ENCODE assay signal across 19 cellular contexts in genomic region chr5:115191439-115192031, GRCh38. TPM values are rescaled to one million over a fixed set of nuclear protein-coding genes. Genes with fewer than 3 reads are reported as not detected.
DNase-seq lines count a peak whose midpoint lies in the region; ATAC-seq and TF ChIP-seq lines count a peak whose summit lies in the region.
"Had no signal": no experiment of that assay in that cellular context is flagged by ENCODE, and none has a peak within 500 bp of the region (broad histone marks: within the 10 kb centered on the region; RNA-seq: fewer than 3 reads in every experiment).

No MANE protein-coding gene starts in this region.

- TF ChIP-seq CTCF in lower lobe of right lung (IDR thresholded peaks at IDR 0.05) (no peak), upper lobe of right lung (IDR thresholded peaks at IDR 0.05) (no peak)

- DNase-seq in lower lobe of right lung (no peak), upper lobe of right lung (no peak), NCI-H2081 treated with DMSO at 0.1 percent for 48 hours (lab: John Stamatoyannopoulos, UW) (no peak), occipital lobe (lab: John Stamatoyannopoulos, UW) (no peak), SJCRH30 (no peak)
- DNase-seq in activated CD8-positive, alpha-beta memory T cell treated with anti-CD3 and anti-CD28 coated beads, Interleukin-2, amount 10 ng/mL, durations not matched to agents 7 days and 5 days = no peak
- DNase-seq: ACHN; BE2C; C1 segment of cervical spinal cord; CD4-positive, CD25-positive, alpha-beta regulatory T cell; DMS153; DMS79; GDM1; HFFc6 had no signal

- H3K4me3 Mint-ChIP-seq in activated CD8-positive, alpha-beta memory T cell treated with anti-CD3 and anti-CD28 coated beads, Interleukin-2, amount 10 ng/mL, durations not matched to agents 7 days and 5 days = no peak overlapping the region
- H3K4me3 Mint-ChIP-seq: CD4-positive, CD25-positive, alpha-beta regulatory T cell; GM23338; HFFc6 had no signal

- no peaks in the 10 kb centered on the region for H3K27me3 ChIP-seq in duodenal mucosa (ENCODE audit: control insufficient read depth in 1 of 2, insufficient read depth in 2 of 2, low read length in 2 of 2)
- no peaks in the 10 kb centered on the region for H3K27me3 ChIP-seq in lower lobe of right lung (ENCODE audit: low read depth)
- no peaks in the 10 kb centered on the region for H3K27me3 ChIP-seq in muscle layer of duodenum (ENCODE audit: low read depth, low read length)
- no peaks in the 10 kb centered on the region for H3K27me3 ChIP-seq in upper lobe of right lung
- no peaks in the 10 kb centered on the region for H3K27me3 ChIP-seq in SJCRH30
- H3K27me3 ChIP-seq: BE2C had no signal

- no peaks in the 10 kb centered on the region for H3K4me1 Mint-ChIP-seq in activated CD8-positive, alpha-beta memory T cell treated with anti-CD3 and anti-CD28 coated beads, Interleukin-2, amount 10 ng/mL, durations not matched to agents 7 days and 5 days
- H3K4me1 Mint-ChIP-seq: CD4-positive, CD25-positive, alpha-beta regulatory T cell had no signal

- CTCF ChIA-PET in activated CD8-positive, alpha-beta memory T cell treated with anti-CD3 and anti-CD28 coated beads, Interleukin-2, amount 10 ng/mL, durations not matched to agents 7 days and 5 days (lab: Charles Lee) = no interaction called here

- H3K9me3 ChIP-seq in duodenal mucosa (ENCODE audit: control insufficient read depth in 1 of 2, low read length in 2 of 2) (no peaks in the 10 kb centered on the region), lower lobe of right lung (no peaks in the 10 kb centered on the region), muscle layer of duodenum (ENCODE audit: control insufficient read depth in 1 of 2, low read length in 2 of 2) (no peaks in the 10 kb centered on the region), upper lobe of right lung (no peaks in the 10 kb centered on the region), SJCRH30 (replicated peaks) (no peaks in the 10 kb centered on the region)
- H3K9me3 ChIP-seq: BE2C had no signal

- H3K27ac Mint-ChIP-seq in activated CD8-positive, alpha-beta memory T cell treated with anti-CD3 and anti-CD28 coated beads, Interleukin-2, amount 10 ng/mL, durations not matched to agents 7 days and 5 days = no peak overlapping the region
- H3K27ac Mint-ChIP-seq: CD4-positive, CD25-positive, alpha-beta regulatory T cell; GM23338; HFFc6 had no signal

- no peaks in the 10 kb centered on the region for H3K9me3 Mint-ChIP-seq in activated CD8-positive, alpha-beta memory T cell treated with anti-CD3 and anti-CD28 coated beads, Interleukin-2, amount 10 ng/mL, durations not matched to agents 7 days and 5 days (ENCODE audit: low read depth)
- H3K9me3 Mint-ChIP-seq: GM23338, HFFc6 had no signal

- H3K4me1 ChIP-seq in duodenal mucosa (ENCODE audit: control insufficient read depth in 1 of 2, insufficient read depth in 2 of 2, low read length in 2 of 2) (peaks cover 37 to 56% of the 10 kb centered on the region in 2 donors), lower lobe of right lung (no peaks in the 10 kb centered on the region), muscle layer of duodenum (ENCODE audit: control insufficient read depth in 1 of 2, insufficient read depth in 2 of 2, low read length in 2 of 2) (no peaks in the 10 kb centered on the region), upper lobe of right lung (no peaks in the 10 kb centered on the region), SJCRH30 (no peaks in the 10 kb centered on the region)

- H3K27ac ChIP-seq in duodenal mucosa (ENCODE audit: low read depth, low read length) (peak overlapping the region; percentile 36), lower lobe of right lung (no peak overlapping the region), muscle layer of duodenum (ENCODE audit: low read length) (peak overlapping the region; percentile 47), upper lobe of right lung (no peak overlapping the region), SJCRH30 (no peak overlapping the region)
- H3K27ac ChIP-seq: HL-60 had no signal

- H3K9ac ChIP-seq in duodenal mucosa (ENCODE audit: low read depth in 1 of 2, low read length in 2 of 2) = peak overlapping the region; percentile 11 to 25

- peaks cover 2% of the 10 kb centered on the region for H3K36me3 Mint-ChIP-seq in activated CD8-positive, alpha-beta memory T cell treated with anti-CD3 and anti-CD28 coated beads, Interleukin-2, amount 10 ng/mL, durations not matched to agents 7 days and 5 days
- H3K36me3 Mint-ChIP-seq: CD4-positive, CD25-positive, alpha-beta regulatory T cell had no signal

- H3K4me3 ChIP-seq in duodenal mucosa (ENCODE audit: low read depth in 1 of 2, low read length in 2 of 2) (no peak overlapping the region), lower lobe of right lung (no peak overlapping the region), muscle layer of duodenum (ENCODE audit: low read depth in 1 of 2, low read length in 2 of 2) (no peak overlapping the region), upper lobe of right lung (no peak overlapping the region), SJCRH30 (no peak overlapping the region)
- H3K4me3 ChIP-seq: GM23338 had no signal

- ATAC-seq in lower lobe of right lung (peak; percentile 59 to 82), upper lobe of right lung (peak; percentile 53)
- no peak for ATAC-seq in activated CD8-positive, alpha-beta memory T cell treated with anti-CD3 and anti-CD28 coated beads, Interleukin-2, amount 10 ng/mL, durations not matched to agents 7 days and 5 days
- ATAC-seq: GM23338, HCT116 had no signal

- intact Hi-C loops in lower lobe of right lung (cut with DNase I) (no loop called here), upper lobe of right lung (cut with DNase I) (no loop called here)

- H3K36me3 ChIP-seq in duodenal mucosa (ENCODE audit: control insufficient read depth in 1 of 2, insufficient read depth in 2 of 2, low read length in 2 of 2) (no peaks in the 10 kb centered on the region), lower lobe of right lung (no peaks in the 10 kb centered on the region), muscle layer of duodenum (ENCODE audit: control insufficient read depth in 1 of 2, insufficient read depth in 2 of 2, low read length in 2 of 2) (no peaks in the 10 kb centered on the region), upper lobe of right lung (no peaks in the 10 kb centered on the region), SJCRH30 (no peaks in the 10 kb centered on the region)
- H3K36me3 ChIP-seq: BE2C had no signal

- peaks cover 27% of the 10 kb centered on the region for H3K27me3 Mint-ChIP-seq in activated CD8-positive, alpha-beta memory T cell treated with anti-CD3 and anti-CD28 coated beads, Interleukin-2, amount 10 ng/mL, durations not matched to agents 7 days and 5 days

RNA-seq across cellular contexts. Expression of gene TRIM36, which starts 21.8 kb away (rescaled TPM):
- total RNA-seq in lower lobe of right lung (5.5 TPM), upper lobe of right lung (3.7 TPM), occipital lobe (98.4 TPM)
- total RNA-seq in SJCRH30 (2014; rRNA removed; shearing (Covaris generic)) = 14.9 and 15.3 TPM in 2 replicates
- under 1 TPM in 1 of 2 experiments, not detected in 1; 0.29 TPM for total RNA-seq in activated CD8-positive, alpha-beta memory T cell treated with anti-CD3 and anti-CD28 coated beads, Interleukin-2, amount 10 ng/mL, durations not matched to agents 7 days and 5 days
- total RNA-seq: CD4-positive, CD25-positive, alpha-beta regulatory T cell had no signal

Comparison
In these comparisons a context has a peak if more than half of its experiments do, and no peak if none do; other contexts are left out.
1. H3K27ac ChIP-seq: peak in duodenal mucosa (single experiment) and muscle layer of duodenum (single experiment); none in lower lobe of right lung (single experiment), upper lobe of right lung (single experiment) and SJCRH30 (single experiment).